21 cellular contexts compared by ENCODE assay signal in genomic region chr7:23072916-23073315, GRCh38. TPM values are rescaled to one million over a fixed set of nuclear protein-coding genes. Genes with fewer than 3 reads are reported as not detected.
DNase-seq lines count a peak whose midpoint lies in the region; ATAC-seq and TF ChIP-seq lines count a peak whose summit lies in the region.
"Had no signal": no experiment of that assay in that cellular context is flagged by ENCODE, and none has a peak within 500 bp of the region (broad histone marks: within the 10 kb centered on the region; RNA-seq: fewer than 3 reads in every experiment).

No MANE protein-coding gene starts in this region.

- no peak overlapping the region for H3K4me3 ChIP-seq in NT2/D1 (ENCODE audit: insufficient read length, low read depth)
- no peak overlapping the region for H3K4me3 ChIP-seq in fibroblast of the aortic adventitia (ENCODE audit: low read depth, low read length)
- no peak overlapping the region for H3K4me3 ChIP-seq in CD8-positive, alpha-beta memory T cell (ENCODE audit: low read length)
- no peak overlapping the region for H3K4me3 ChIP-seq in PC-9
- H3K4me3 ChIP-seq in heart right ventricle: no peak overlapping the region
- H3K4me3 ChIP-seq: colonic mucosa, uterus had no signal

- peaks cover 10% of the 10 kb centered on the region for H3K27me3 Mint-ChIP-seq in neural crest cell (ENCODE audit: low read depth)
- H3K27me3 Mint-ChIP-seq in CD8-positive, alpha-beta memory T cell: peaks cover 4 to 13% of the 10 kb centered on the region in 2 donors

- H3K27ac ChIP-seq in CD8-positive, alpha-beta memory T cell (ENCODE audit: low read depth, low read length): no peak overlapping the region
- no peak overlapping the region for H3K27ac ChIP-seq in PC-9
- peak overlapping the region in 2 of 10 donors; percentile 37 to 43 for H3K27ac ChIP-seq in heart right ventricle
- H3K27ac ChIP-seq: colonic mucosa, RWPE1, uterus had no signal

- POLR2A ChIA-PET in CD8-positive, alpha-beta memory T cell (lab: Charles Lee): no interaction called here
- POLR2A ChIA-PET in PC-9 (lab: Charles Lee; ENCODE audit: unreplicated experiment): no interaction called here

- no peaks in the 10 kb centered on the region for H3K9me3 ChIP-seq in NT2/D1 (ENCODE audit: insufficient read depth, low read length)
- H3K9me3 ChIP-seq in CD8-positive, alpha-beta memory T cell (ENCODE audit: low read length): no peaks in the 10 kb centered on the region
- H3K9me3 ChIP-seq in PC-9 (ENCODE audit: insufficient read depth, low read depth): no peaks in the 10 kb centered on the region
- no peaks in the 10 kb centered on the region for H3K9me3 ChIP-seq in heart right ventricle
- H3K9me3 ChIP-seq: Caco-2, colonic mucosa, uterus had no signal

- DNase-seq in ELF-1 (ENCODE audit: low read depth, low spot score) (peak; percentile 36), NT2/D1 (ENCODE audit: low read depth, low spot score) (peak; percentile 23), fibroblast of the aortic adventitia (ENCODE audit: low read depth) (no peak), neural crest cell (ENCODE audit: low read depth, low spot score) (no peak), PC-9 (no peak), NOMO-1 treated with DMSO at 0.1 percent for 48 hours (lab: John Stamatoyannopoulos, UW; ENCODE audit: unreplicated experiment) (no peak), heart right ventricle (no peak)
- no peak for DNase-seq in CD8-positive, alpha-beta memory T cell
- DNase-seq: activated CD4-positive, alpha-beta T cell treated with anti-CD3 and anti-CD28 coated beads, Interleukin-2, amount 50 U/mL, for 48 hours; activated naive CD4-positive, alpha-beta T cell treated with Interleukin-2 at 50 U/mL for 16 hours; Caco-2; colonic mucosa; foreskin melanocyte; GF-D8; NCI-H1694; NCI-H446; small intestine; stimulated activated CD4-positive, alpha-beta T cell treated with anti-CD3 and anti-CD28 coated beads, Interleukin-4, amount 100 ng/mL, for 4 hours; uterus had no signal

- H3K4me3 Mint-ChIP-seq in neural crest cell: no peak overlapping the region
- H3K4me3 Mint-ChIP-seq in CD8-positive, alpha-beta memory T cell: no peak overlapping the region

- no peaks in the 10 kb centered on the region for H3K9me2 ChIP-seq in PC-9 (ENCODE audit: insufficient read depth)

- ATAC-seq in heart right ventricle: no peak
- ATAC-seq: HepG2 had no signal

- TF ChIP-seq CTCF in fibroblast of the aortic adventitia (IDR thresholded peaks at IDR 0.05; ENCODE audit: insufficient read depth, low read length): peak; percentile 16
- TF ChIP-seq CTCF in neural crest cell (conservative IDR thresholded peaks at IDR 0.05): no peak
- no peak for TF ChIP-seq CTCF in PC-9 (conservative IDR thresholded peaks at IDR 0.05)
- no peak for TF ChIP-seq CTCF in heart right ventricle (IDR thresholded peaks at IDR 0.05)

- H3K4me1 ChIP-seq in NT2/D1 (ENCODE audit: insufficient read depth, insufficient read length) (no peaks in the 10 kb centered on the region), PC-9 (replicated peaks; ENCODE audit: insufficient read depth) (peaks cover 39% of the 10 kb centered on the region), heart right ventricle (peaks cover 0 to 35% (median 23%) of the 10 kb centered on the region in 9 donors)
- H3K4me1 ChIP-seq in CD8-positive, alpha-beta memory T cell (ENCODE audit: insufficient read depth, low read length): no peaks in the 10 kb centered on the region
- H3K4me1 ChIP-seq: colonic mucosa, uterus had no signal

- peaks cover 7% of the 10 kb centered on the region for H3K4me1 Mint-ChIP-seq in neural crest cell
- no peaks in the 10 kb centered on the region for H3K4me1 Mint-ChIP-seq in CD8-positive, alpha-beta memory T cell

- no peaks in the 10 kb centered on the region for H3K36me3 Mint-ChIP-seq in neural crest cell (ENCODE audit: low read depth)
- H3K36me3 Mint-ChIP-seq in CD8-positive, alpha-beta memory T cell: no peaks in the 10 kb centered on the region

- intact Hi-C loops in PC-9 (cut with micrococcal nuclease; ENCODE audit: unreplicated experiment) (loop anchor here (5.0 kb wide), 1 partner anchor 346 kb away; the partner anchor contains the start of gene IL6), heart right ventricle (cut with DNase I) (no loop called here)

- no peak overlapping the region for H2AFZ ChIP-seq in PC-9

- no peaks in the 10 kb centered on the region for H3K36me3 ChIP-seq in NT2/D1 (ENCODE audit: insufficient read depth, insufficient read length, low read length)
- no peaks in the 10 kb centered on the region for H3K36me3 ChIP-seq in CD8-positive, alpha-beta memory T cell (ENCODE audit: insufficient read depth, low read length)
- no peaks in the 10 kb centered on the region for H3K36me3 ChIP-seq in PC-9 (ENCODE audit: low read depth)
- no peaks in the 10 kb centered on the region for H3K36me3 ChIP-seq in heart right ventricle
- H3K36me3 ChIP-seq: colonic mucosa, uterus had no signal

- H4K20me1 ChIP-seq in PC-9 (ENCODE audit: insufficient read depth): no peaks in the 10 kb centered on the region

- peaks cover 22% of the 10 kb centered on the region; the same call in 1 of the 2 replicates for H3F3A ChIP-seq in PC-9 (ENCODE audit: insufficient read depth, low read depth)

- H3K79me2 ChIP-seq in PC-9 (ENCODE audit: low read depth): no peaks in the 10 kb centered on the region

- H3K9me3 Mint-ChIP-seq in neural crest cell: no peaks in the 10 kb centered on the region
- H3K9me3 Mint-ChIP-seq in CD8-positive, alpha-beta memory T cell: no peaks in the 10 kb centered on the region

- H3K9ac ChIP-seq in NT2/D1 (ENCODE audit: insufficient read length, low read depth): no peak overlapping the region

- no TSS peak for BruUV-seq in PC-9 (replicated peaks; lab: Mats Ljungman, UMichigan)

- WGBS in heart right ventricle, 2 donors: 24 to 28% methylated on average over 2 of the region's 2 CpGs

- H3K27me3 ChIP-seq in NT2/D1 (ENCODE audit: insufficient read depth, insufficient read length) (no peaks in the 10 kb centered on the region), PC-9 (ENCODE audit: insufficient read depth, low read depth) (no peaks in the 10 kb centered on the region), heart right ventricle (no peaks in the 10 kb centered on the region)
- no peaks in the 10 kb centered on the region for H3K27me3 ChIP-seq in CD8-positive, alpha-beta memory T cell (ENCODE audit: insufficient read depth, low read length, poor library complexity, severe bottlenecking)
- H3K27me3 ChIP-seq: uterus had no signal

- H3K4me2 ChIP-seq in PC-9: no peak overlapping the region

- CTCF ChIA-PET in CD8-positive, alpha-beta memory T cell (lab: Charles Lee): no interaction called here
- CTCF ChIA-PET in PC-9 (lab: Charles Lee): no interaction called here

- peak overlapping the region; percentile 4 for H3K27ac Mint-ChIP-seq in neural crest cell (ENCODE audit: unreplicated experiment)
- H3K27ac Mint-ChIP-seq in CD8-positive, alpha-beta memory T cell: no peak overlapping the region

RNA-seq across cellular contexts. Expression of gene KLHL7, which starts 32.7 kb away (rescaled TPM):
- total RNA-seq in fibroblast of the aortic adventitia (ENCODE audit: low replicate concordance) (28.5 and 152 TPM in 2 replicates), neural crest cell (45.6 and 47.6 TPM in 2 replicates), PC-9 (2021) (46.3 and 61.0 TPM in 2 replicates), heart right ventricle (100 to 1,000 TPM in 9 of 10 donors, 10 to 100 TPM in 1; 86.3 to 159 (median 146) TPM)
- total RNA-seq in CD8-positive, alpha-beta memory T cell: 10 to 100 TPM; 20.4 to 20.9 TPM
- 29.9 TPM for polyA plus RNA-seq in CD8-positive, alpha-beta memory T cell
- polyA plus RNA-seq in heart right ventricle: 10 to 100 TPM; 27.1 to 55.2 TPM

RNA-seq across cellular contexts. Expression of gene HYCC1, which starts 59.0 kb away (rescaled TPM):
- total RNA-seq in fibroblast of the aortic adventitia (ENCODE audit: low replicate concordance) (113 and 264 TPM in 2 replicates), neural crest cell (62.3 and 73.7 TPM in 2 replicates), PC-9 (2021) (25.1 and 28.2 TPM in 2 replicates), heart right ventricle (10 to 100 TPM; 26.2 to 39.6 (median 34.5) TPM)
- total RNA-seq in CD8-positive, alpha-beta memory T cell: 10 to 100 TPM; 29.2 to 31.0 TPM
- 11.7 TPM for polyA plus RNA-seq in CD8-positive, alpha-beta memory T cell
- polyA plus RNA-seq in heart right ventricle: 1 to 10 TPM; 5.9 to 7.8 TPM

Comparison
In these comparisons a context has a peak if more than half of its experiments do, and no peak if none do; other contexts are left out.
1. DNase-seq: peak in ELF-1 (single experiment) and NT2/D1 (single experiment); none in fibroblast of the aortic adventitia (single experiment), neural crest cell (single experiment), CD8-positive, alpha-beta memory T cell (0 of 5), PC-9 (0 of 2), NOMO-1 treated with DMSO at 0.1 percent for 48 hours (single experiment) and heart right ventricle (0 of 2).